ENCODE assay signal across 23 cellular contexts in genomic region chr1:110063781-110064180, GRCh38. TPM values are rescaled to one million over a fixed set of nuclear protein-coding genes. Genes with fewer than 3 reads are reported as not detected.
DNase-seq lines count a peak whose midpoint lies in the region; ATAC-seq, FAIRE-seq and TF ChIP-seq lines count a peak whose summit lies in the region.
"Had no signal": no experiment of that assay in that cellular context is flagged by ENCODE, and none has a peak within 500 bp of the region (broad histone marks: within the 10 kb centered on the region; RNA-seq: fewer than 3 reads in every experiment).

No MANE protein-coding gene starts in this region.

- H3K9me3 ChIP-seq in neural progenitor cell (ENCODE audit: low read depth) = no peaks in the 10 kb centered on the region
- H3K9me3 ChIP-seq: BE2C, Caco-2 had no signal

- H3K4me1 ChIP-seq in neural progenitor cell = no peaks in the 10 kb centered on the region
- H3K4me1 ChIP-seq: Caco-2 had no signal

- peak overlapping the region; percentile 46 for H3K27ac Mint-ChIP-seq in neural progenitor cell
- H3K27ac Mint-ChIP-seq: CD4-positive, alpha-beta T cell; CD8-positive, alpha-beta T cell had no signal

- no peak overlapping the region for H3K4me3 Mint-ChIP-seq in neural progenitor cell
- H3K4me3 Mint-ChIP-seq: CD4-positive, alpha-beta T cell; CD8-positive, alpha-beta T cell had no signal

- H3K9ac ChIP-seq in neural progenitor cell = no peak overlapping the region
- H3K9ac ChIP-seq: BLaER1 had no signal

- H3K27me3 ChIP-seq in H7 (ENCODE audit: control insufficient read depth, insufficient read depth, low read length) (peaks cover 43% of the 10 kb centered on the region), neural progenitor cell (peaks cover 49% of the 10 kb centered on the region)
- H3K27me3 ChIP-seq: BE2C had no signal

- H3K79me2 ChIP-seq in neural progenitor cell (ENCODE audit: low read depth) = no peaks in the 10 kb centered on the region

- no peak overlapping the region for H3K27ac ChIP-seq in neural progenitor cell
- H3K27ac ChIP-seq: BLaER1, C4-2B had no signal

- H4K20me1 ChIP-seq in neural progenitor cell (ENCODE audit: low read depth) = peaks cover 73% of the 10 kb centered on the region

- no peak overlapping the region for H3K4me3 ChIP-seq in H7 (ENCODE audit: insufficient read depth, low read depth, low read length)
- H3K4me3 ChIP-seq in neural progenitor cell = no peak overlapping the region
- H3K4me3 ChIP-seq: BLaER1 had no signal

- H3K27me3 Mint-ChIP-seq in neural progenitor cell (ENCODE audit: insufficient read depth, low read depth) = peaks cover 35% of the 10 kb centered on the region

- H3K36me3 ChIP-seq in H7 (replicated peaks; ENCODE audit: control insufficient read depth, insufficient read depth, low read length) (peaks cover 5% of the 10 kb centered on the region; the same call in 1 of the 2 replicates), neural progenitor cell (no peaks in the 10 kb centered on the region)

- TF ChIP-seq CTCF in neural progenitor cell (IDR thresholded peaks at IDR 0.05) = no peak

- DNase-seq in H7 (peak; percentile 26), neural progenitor cell (ENCODE audit: low spot score) (no peak), urothelium cell line (ENCODE audit: low spot score) (no peak), HPDE6-E6E7 (ENCODE audit: extremely low spot score) (no peak)
- DNase-seq: 8988T; ACHN; BE2C; Caco-2; Calu3; CD4-positive, alpha-beta T cell; CD8-positive, alpha-beta T cell; DMS79 treated with DMSO at 0.1 percent for 48 hours; GF-D8 had no signal

- H3K4me1 Mint-ChIP-seq in neural progenitor cell = peaks cover 7% of the 10 kb centered on the region

- peak; percentile 42 for FAIRE-seq in urothelium cell line (lab: Jason Lieb, UNC)
- FAIRE-seq: A204.1, D721Med, G401.6, GM12891, GM19239 had no signal

- no peaks in the 10 kb centered on the region for H3K9me3 Mint-ChIP-seq in neural progenitor cell
- H3K9me3 Mint-ChIP-seq: CD4-positive, alpha-beta T cell; CD8-positive, alpha-beta T cell had no signal

- peaks cover 16% of the 10 kb centered on the region for H3K36me3 Mint-ChIP-seq in neural progenitor cell

- peaks cover 5% of the 10 kb centered on the region for H3F3A ChIP-seq in neural progenitor cell (ENCODE audit: low read depth)

- H2AFZ ChIP-seq in neural progenitor cell (replicated peaks) = no peak overlapping the region

- no peak overlapping the region for H3K4me2 ChIP-seq in neural progenitor cell

- ATAC-seq in HG03159 (IDR thresholded peaks at IDR 0.05; ENCODE audit: unreplicated experiment) (no peak), GM19455 (IDR thresholded peaks at IDR 0.05; ENCODE audit: unreplicated experiment) (no peak)
- ATAC-seq: CD8-positive, alpha-beta T cell had no signal

RNA-seq across cellular contexts. Expression of gene ALX3, which starts 6.7 kb away (rescaled TPM):
- total RNA-seq in H7 (2014; rRNA removed; shearing (Covaris generic)) = 0.35 TPM in 1 of 2 replicates, not detected in the other
- total RNA-seq in neural progenitor cell (ENCODE audit: low replicate concordance) = 1.1 TPM in 1 of 2 replicates, not detected in the other
- total RNA-seq: Caco-2; Calu3; CD4-positive, alpha-beta T cell; CD8-positive, alpha-beta T cell had no signal

RNA-seq across cellular contexts. Expression of gene STRIP1, which starts 29.4 kb away (rescaled TPM):
- 55.6 and 65.8 TPM in 2 replicates for total RNA-seq in H7 (2014; rRNA removed; shearing (Covaris generic))
- total RNA-seq in neural progenitor cell (ENCODE audit: low replicate concordance) = 55.0 and 67.5 TPM in 2 replicates

RNA-seq across cellular contexts. Expression of gene UBL4B, which starts 48.5 kb away (rescaled TPM):
- not detected in 2 replicates for total RNA-seq in H7 (2014; rRNA removed; shearing (Covaris generic))
- not detected in 2 replicates for total RNA-seq in neural progenitor cell (ENCODE audit: low replicate concordance)
- total RNA-seq: A673; Caco-2; Calu3; CD4-positive, alpha-beta T cell; CD8-positive, alpha-beta T cell had no signal
